ENCODE assay signal across 8 cellular contexts in genomic region chr16:68644715-68645493, GRCh38. TPM values are rescaled to one million over a fixed set of nuclear protein-coding genes. Genes with fewer than 3 reads are reported as not detected.
A peak's percentile ranks its signal among the peaks of the same experiment; 100 is the strongest.
DNase-seq lines count a peak whose midpoint lies in the region; ATAC-seq and TF ChIP-seq lines count a peak whose summit lies in the region.
"Had no signal": no experiment of that assay in that cellular context is flagged by ENCODE, and none has a peak within 500 bp of the region (broad histone marks: within the 10 kb centered on the region; RNA-seq: fewer than 3 reads in every experiment).

Gene CDH3 (plus strand): TSS chr16:68645310. CDS start chr16:68645380, 70 bp downstream.

- H3K9me3 Mint-ChIP-seq in activated naive CD8-positive, alpha-beta T cell treated with anti-CD3 and anti-CD28 coated beads, Interleukin-2, amount 50 U/mL, for 24 hours, result no peaks in the 10 kb centered on the region

- TF ChIP-seq POLR2A in testis (IDR thresholded peaks at IDR 0.05), result no peak

- no peaks in the 10 kb centered on the region for H3K9me3 ChIP-seq in testis

- peak within 1 kb of the TSS; percentile 43 for H3K4me3 Mint-ChIP-seq in activated naive CD8-positive, alpha-beta T cell treated with anti-CD3 and anti-CD28 coated beads, Interleukin-2, amount 50 U/mL, for 24 hours

- H3K27ac ChIP-seq in testis, result peak within 1 kb of the TSS; percentile 24 to 45

- no peak within 1 kb of the TSS for H3K27ac Mint-ChIP-seq in activated naive CD8-positive, alpha-beta T cell treated with anti-CD3 and anti-CD28 coated beads, Interleukin-2, amount 50 U/mL, for 24 hours

- TF ChIP-seq CTCF in testis (IDR thresholded peaks at IDR 0.05), result no peak

- in situ Hi-C loops in G401 (cut with HindIII; ENCODE audit: low sequenced_read_pairs), result no loop called here

- no peaks in the 10 kb centered on the region for H3K36me3 ChIP-seq in testis (ENCODE audit: low read depth, missing control alignments)

- 1% methylated on average over 19 to 50 of the region's 53 CpGs for WGBS in testis, 2 donors

- H3K36me3 Mint-ChIP-seq in activated naive CD8-positive, alpha-beta T cell treated with anti-CD3 and anti-CD28 coated beads, Interleukin-2, amount 50 U/mL, for 24 hours (ENCODE audit: low read depth), result no peaks in the 10 kb centered on the region

- no peaks in the 10 kb centered on the region for H3K27me3 ChIP-seq in testis

- intact Hi-C loops in testis (cut with DNase I; ENCODE audit: low total_unique reads), result no loop called here

- peaks cover 19% of the 10 kb centered on the region for H3K4me1 Mint-ChIP-seq in activated naive CD8-positive, alpha-beta T cell treated with anti-CD3 and anti-CD28 coated beads, Interleukin-2, amount 50 U/mL, for 24 hours

- peak; percentile 3 for DNase-seq in G401 (ENCODE audit: low spot score)
- DNase-seq in NCI-H1417 treated with DMSO at 0.1 percent for 48 hours (lab: John Stamatoyannopoulos, UW), result peak; percentile 47
- peak; percentile 25 for DNase-seq in activated naive CD8-positive, alpha-beta T cell treated with anti-CD3 and anti-CD28 coated beads, Interleukin-2, amount 50 U/mL, for 24 hours
- DNase-seq in left lobe of liver (ENCODE audit: low spot score), result no peak
- DNase-seq in testis, result peak; percentile 59
- no peak for DNase-seq in NCI-H1694 (lab: John Stamatoyannopoulos, UW)

- H3K4me3 ChIP-seq in testis, result peak within 1 kb of the TSS; percentile 56 to 68

- ATAC-seq in activated naive CD8-positive, alpha-beta T cell treated with anti-CD3 and anti-CD28 coated beads, Interleukin-2, amount 50 U/mL, for 24 hours, result no peak
- peak; percentile 53 for ATAC-seq in left lobe of liver
- ATAC-seq in HG02852 (IDR thresholded peaks at IDR 0.05; ENCODE audit: unreplicated experiment), result no peak

- peaks cover 66% of the 10 kb centered on the region for H3K27me3 Mint-ChIP-seq in activated naive CD8-positive, alpha-beta T cell treated with anti-CD3 and anti-CD28 coated beads, Interleukin-2, amount 50 U/mL, for 24 hours

- peaks cover 11% of the 10 kb centered on the region for H3K4me1 ChIP-seq in testis

RNA-seq across cellular contexts. Expression of gene CDH3, which starts in this region (rescaled TPM):
- total RNA-seq in G401 (2014; rRNA removed; shearing (Covaris generic)), result 0.10 TPM in 1 of 2 replicates, not detected in the other
- 0.33 TPM for total RNA-seq in left lobe of liver
- total RNA-seq in testis, result 1 to 10 TPM; 3.0 to 8.2 TPM
- polyA plus RNA-seq in testis (ENCODE audit: insufficient read depth, low read depth, low replicate concordance), result 5.4 TPM
- total RNA-seq: skeletal muscle tissue had no signal

Comparison
In these comparisons a context has a peak if more than half of its experiments do, and no peak if none do; other contexts are left out.
1. Peak in DNase-seq in G401; RNA of the gene not detected or under 1 TPM.
2. Peak in ATAC-seq in left lobe of liver; RNA of the gene not detected or under 1 TPM.
3. DNase-seq: peak in NCI-H1417 treated with DMSO at 0.1 percent for 48 hours (single experiment), activated naive CD8-positive, alpha-beta T cell treated with anti-CD3 and anti-CD28 coated beads, Interleukin-2, amount 50 U/mL, for 24 hours (single experiment) and testis (single experiment); none in left lobe of liver (single experiment) and NCI-H1694 (single experiment).